In genomic region chr22:38350444-38351359, GRCh38 we compare ENCODE assay signal across 1 cellular context.
TF ChIP-seq lines count a peak whose summit lies in the region.

No MANE protein-coding gene starts in this region.

TF ChIP-seq in K562, 482 proteins besides CTCF, POLR2A, EP300 and RAD21 (continued from another document):
- TF ChIP-seq ZMIZ1 (IDR thresholded peaks at IDR 0.05; ENCODE audit: low read depth in 2 of 2, low read length in 2 of 2), result no peak
- no peak for TF ChIP-seq ZNF717 (CRISPR knock-in tag; IDR thresholded peaks at IDR 0.05)
- TF ChIP-seq ZNF609 (CRISPR knock-in tag; IDR thresholded peaks at IDR 0.05; ENCODE audit: borderline replicate concordance), result no peak
- no peak for TF ChIP-seq CHD2 (IDR thresholded peaks at IDR 0.05; ENCODE audit: low read depth, low read length)
- no peak for TF ChIP-seq DLX4 (CRISPR knock-in tag; IDR thresholded peaks at IDR 0.05)
- TF ChIP-seq ZNF740 (CRISPR knock-in tag; IDR thresholded peaks at IDR 0.05), result no peak
- no peak for TF ChIP-seq ZNF740 (tag; IDR thresholded peaks at IDR 0.05)
- TF ChIP-seq ZBTB26 (CRISPR knock-in tag; IDR thresholded peaks at IDR 0.05), result no peak
- no peak for TF ChIP-seq POLR2H (tag; IDR thresholded peaks at IDR 0.05; ENCODE audit: low read depth)
- no peak for TF ChIP-seq ZNF143 (CRISPR knock-in tag; IDR thresholded peaks at IDR 0.05)
